In genomic region chr3:58025824-58026579, GRCh38 we compare ENCODE assay signal across 10 cellular contexts. TPM values are rescaled to one million over a fixed set of nuclear protein-coding genes. Genes with fewer than 3 reads are reported as not detected.
DNase-seq lines count a peak whose midpoint lies in the region; ATAC-seq and TF ChIP-seq lines count a peak whose summit lies in the region.
"Had no signal": no experiment of that assay in that cellular context is flagged by ENCODE, and none has a peak within 500 bp of the region (broad histone marks: within the 10 kb centered on the region; RNA-seq: fewer than 3 reads in every experiment).

No MANE protein-coding gene starts in this region.

- H3K27ac ChIP-seq in RWPE2 (ENCODE audit: poor library complexity, severe bottlenecking), result peak overlapping the region; percentile 96
- no peak overlapping the region for H3K27ac ChIP-seq in right cardiac atrium (ENCODE audit: low read length)
- H3K27ac ChIP-seq in tibial artery, result peak overlapping the region; percentile 71
- no peak overlapping the region for H3K27ac ChIP-seq in Karpas-422 (ENCODE audit: low read length)
- H3K27ac ChIP-seq: parathyroid adenoma had no signal

- H3K9ac ChIP-seq in Karpas-422 (ENCODE audit: low read length), result no peak overlapping the region
- H3K9ac ChIP-seq: parathyroid adenoma had no signal

- H3K79me2 ChIP-seq in Karpas-422 (ENCODE audit: low read length), result no peaks in the 10 kb centered on the region

- H3K9me3 ChIP-seq in RWPE2 (ENCODE audit: severe bottlenecking) (no peaks in the 10 kb centered on the region), right cardiac atrium (ENCODE audit: control insufficient read depth, low read length) (no peaks in the 10 kb centered on the region), tibial artery (no peaks in the 10 kb centered on the region), Karpas-422 (ENCODE audit: low read length) (no peaks in the 10 kb centered on the region), T-helper 17 cell (ENCODE audit: control insufficient read depth, low read length, poor library complexity, severe bottlenecking) (no peaks in the 10 kb centered on the region)

- intact Hi-C loops in right cardiac atrium (cut with DNase I), result no loop called here
- intact Hi-C loops in tibial artery (cut with DNase I; ENCODE audit: low total_unique reads), result no loop called here

- peaks cover 27% of the 10 kb centered on the region for H3K4me1 Mint-ChIP-seq in T-helper 17 cell

- DNase-seq in NCI-H1694 treated with DMSO at 0.1 percent for 48 hours (lab: John Stamatoyannopoulos, UW) (peak; percentile 24), NCI-H1694 (lab: John Stamatoyannopoulos, UW) (no peak), RWPE2 (ENCODE audit: low spot score) (no peak), right cardiac atrium (no peak), tibial artery (no peak), Karpas-422 (no peak), T-helper 17 cell (no peak)
- DNase-seq in stimulated activated CD4-positive, alpha-beta T cell treated with anti-CD3 and anti-CD28 coated beads, Interleukin-12 subunit alpha, Interleukin-12 subunit beta, amount 100 ng/mL, for 4 hours, result no peak
- DNase-seq: cortex of kidney had no signal

- no peak overlapping the region for H3K27ac Mint-ChIP-seq in T-helper 17 cell

- TF ChIP-seq CTCF in RWPE2 (IDR thresholded peaks at IDR 0.05; ENCODE audit: poor library complexity, severe bottlenecking) (no peak), tibial artery (IDR thresholded peaks at IDR 0.05) (no peak)

- peaks cover 4% of the 10 kb centered on the region for H3K36me3 Mint-ChIP-seq in T-helper 17 cell (ENCODE audit: low read depth)

- H3K36me3 ChIP-seq in RWPE2 (ENCODE audit: low read depth) (peaks cover 82% of the 10 kb centered on the region), tibial artery (no peaks in the 10 kb centered on the region), Karpas-422 (ENCODE audit: insufficient read depth, low read length) (no peaks in the 10 kb centered on the region)

- ATAC-seq in RWPE2 (ENCODE audit: low read depth), result peak; percentile 32
- peak; percentile 13 to 39 for ATAC-seq in right cardiac atrium
- no peak for ATAC-seq in T-helper 17 cell

- no peak overlapping the region for H3K4me2 ChIP-seq in Karpas-422 (ENCODE audit: low read depth, low read length, poor library complexity, severe bottlenecking)

- no peaks in the 10 kb centered on the region for H3K27me3 Mint-ChIP-seq in T-helper 17 cell

- H4K20me1 ChIP-seq in Karpas-422 (ENCODE audit: insufficient read depth, low read depth, low read length), result peaks cover 18% of the 10 kb centered on the region; the same call in 1 of the 2 replicates

- no peak overlapping the region for H3K4me3 ChIP-seq in RWPE2 (ENCODE audit: severe bottlenecking)
- no peak overlapping the region for H3K4me3 ChIP-seq in right cardiac atrium (ENCODE audit: low read length)
- H3K4me3 ChIP-seq in tibial artery, result peak overlapping the region; percentile 3 to 30
- H3K4me3 ChIP-seq in Karpas-422 (ENCODE audit: low read length), result no peak overlapping the region

- no peak overlapping the region for H2AFZ ChIP-seq in Karpas-422 (ENCODE audit: low read length)
- H2AFZ ChIP-seq: parathyroid adenoma had no signal

- WGBS in right cardiac atrium, result 60% methylated on average over 12 of the region's 12 CpGs

- no peaks in the 10 kb centered on the region for H3K9me2 ChIP-seq in Karpas-422 (replicated peaks; ENCODE audit: insufficient read depth, low read length)

- peaks cover 92% of the 10 kb centered on the region for H3K4me1 ChIP-seq in RWPE2 (ENCODE audit: insufficient read depth, poor library complexity, severe bottlenecking)
- peaks cover 7% of the 10 kb centered on the region for H3K4me1 ChIP-seq in right cardiac atrium (ENCODE audit: control insufficient read depth, insufficient read depth, low read length)
- H3K4me1 ChIP-seq in tibial artery, result peaks cover 0 to 77% (median 36%) of the 10 kb centered on the region in 4 donors
- H3K4me1 ChIP-seq in Karpas-422 (ENCODE audit: low read length), result peaks cover 9% of the 10 kb centered on the region; the same call in 1 of the 2 replicates

- H3K27me3 ChIP-seq in RWPE2 (ENCODE audit: insufficient read depth, poor library complexity, severe bottlenecking), result no peaks in the 10 kb centered on the region
- no peaks in the 10 kb centered on the region for H3K27me3 ChIP-seq in right cardiac atrium (ENCODE audit: control insufficient read depth, insufficient read depth)
- no peaks in the 10 kb centered on the region for H3K27me3 ChIP-seq in tibial artery
- no peaks in the 10 kb centered on the region for H3K27me3 ChIP-seq in Karpas-422 (ENCODE audit: low read length)

- no peak overlapping the region for H3K4me3 Mint-ChIP-seq in T-helper 17 cell

RNA-seq across cellular contexts. Expression of gene FLNB, which starts 17.8 kb away (rescaled TPM):
- total RNA-seq in right cardiac atrium, result 10 to 100 TPM; 22.9 to 44.9 (median 29.0) TPM
- 36.9 TPM for polyA plus RNA-seq in right cardiac atrium
- 14.1 and 14.2 TPM in 2 replicates for total RNA-seq in Karpas-422 (2014; rRNA removed; shearing (Covaris generic); ENCODE audit: low replicate concordance)
- total RNA-seq in T-helper 17 cell, result 10 to 100 TPM; 41.1 to 42.5 TPM

Comparison
In these comparisons a context has a peak if more than half of its experiments do, and no peak if none do; other contexts are left out.
1. H3K27ac ChIP-seq: peak in RWPE2 (single experiment) and tibial artery (2 of 2); none in right cardiac atrium (single experiment) and Karpas-422 (single experiment).
2. H3K4me3 ChIP-seq: peak in tibial artery (2 of 2); none in RWPE2 (single experiment), right cardiac atrium (single experiment) and Karpas-422 (single experiment).